In the genomic region with DNA sequence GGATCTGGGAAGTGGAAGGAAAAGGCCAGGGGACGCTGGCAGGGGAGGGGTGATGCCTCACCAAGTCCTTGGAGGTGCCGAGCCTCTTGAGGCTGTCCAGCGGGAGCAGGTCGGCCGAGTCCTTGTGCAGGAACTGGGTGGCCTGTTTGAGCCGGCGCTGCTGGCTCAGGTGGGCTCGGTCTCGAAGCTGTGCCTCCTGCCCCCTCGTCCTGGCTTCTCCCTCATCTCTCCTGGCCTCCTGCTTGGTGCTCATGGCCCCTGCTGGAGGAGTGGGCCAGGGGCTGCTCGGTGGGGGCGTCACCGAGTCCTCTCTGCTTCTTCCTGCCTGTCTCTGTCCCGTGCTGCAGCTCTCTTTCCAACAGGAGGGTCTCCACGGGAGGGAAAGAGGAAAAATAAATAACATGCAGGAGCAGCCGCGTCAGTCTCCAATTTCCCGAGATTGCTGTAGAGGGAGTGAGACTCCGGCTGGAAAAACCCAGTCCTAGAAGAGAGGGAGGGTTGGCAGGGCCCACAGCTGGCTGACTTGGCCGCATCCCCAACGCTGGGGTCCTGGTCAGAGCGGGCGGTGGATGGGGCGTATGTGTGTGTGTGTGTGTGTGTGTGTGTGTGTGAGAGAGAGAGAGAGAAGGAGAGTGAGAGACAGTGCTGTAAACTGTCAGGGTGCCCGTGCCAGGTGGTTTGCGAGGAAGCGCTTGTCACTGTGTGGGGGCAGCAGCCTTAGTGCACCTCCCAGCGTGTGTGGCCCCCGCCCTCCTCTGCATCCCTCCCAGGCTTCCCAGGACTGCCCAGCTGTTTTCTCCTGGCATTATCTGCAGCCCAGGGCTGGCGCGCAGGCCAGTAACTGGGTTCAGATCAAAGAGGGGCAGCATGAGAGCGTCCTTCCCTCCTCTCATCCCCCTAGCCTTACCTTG, we compare ENCODE assay signal across 9 cellular contexts. TPM values are rescaled to one million over a fixed set of nuclear protein-coding genes. Genes with fewer than 3 reads are reported as not detected.
A peak's percentile ranks its signal among the peaks of the same experiment; 100 is the strongest.
DNase-seq lines count a peak whose midpoint lies in the region; ATAC-seq and TF ChIP-seq lines count a peak whose summit lies in the region.
"Had no signal": no experiment of that assay in that cellular context is flagged by ENCODE, and none has a peak within 500 bp of the region (broad histone marks: within the 10 kb centered on the region; RNA-seq: fewer than 3 reads in every experiment).

A gene with protein sequence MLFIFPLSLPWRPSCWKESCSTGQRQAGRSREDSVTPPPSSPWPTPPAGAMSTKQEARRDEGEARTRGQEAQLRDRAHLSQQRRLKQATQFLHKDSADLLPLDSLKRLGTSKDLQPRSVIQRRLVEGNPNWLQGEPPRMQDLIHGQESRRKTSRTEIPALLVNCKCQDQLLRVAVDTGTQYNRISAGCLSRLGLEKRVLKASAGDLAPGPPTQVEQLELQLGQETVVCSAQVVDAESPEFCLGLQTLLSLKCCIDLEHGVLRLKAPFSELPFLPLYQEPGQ (minus strand): TSS at position 455 of the 911 bp plus-strand sequence. CDS start 52 bp downstream, at position 403.

- no peak for TF ChIP-seq CTCF in CD4-positive, alpha-beta T cell (IDR thresholded peaks at IDR 0.05)
- TF ChIP-seq CTCF in fibroblast of villous mesenchyme (IDR thresholded peaks at IDR 0.05; ENCODE audit: insufficient read depth, low read depth, low read length) = peak; percentile 22
- no peak for TF ChIP-seq CTCF in neural progenitor cell (IDR thresholded peaks at IDR 0.05)

- intact Hi-C loops in CD4-positive, alpha-beta T cell (cut with DNase I, micrococcal nuclease) = no loop called here

- H3K27me3 Mint-ChIP-seq in CD4-positive, alpha-beta T cell = no peaks in the 10 kb centered on the region
- H3K27me3 Mint-ChIP-seq in neural progenitor cell (ENCODE audit: insufficient read depth, low read depth) = peaks cover 3% of the 10 kb centered on the region
- H3K27me3 Mint-ChIP-seq in activated CD4-positive, alpha-beta memory T cell treated with anti-CD3 and anti-CD28 coated beads, Interleukin-2, amount 10 ng/mL, durations not matched to agents 7 days and 5 days = no peaks in the 10 kb centered on the region

- no peak within 1 kb of the TSS for H3K4me3 ChIP-seq in fibroblast of villous mesenchyme (ENCODE audit: low read depth, low read length)
- H3K4me3 ChIP-seq in neural progenitor cell = no peak within 1 kb of the TSS

- H3K4me1 Mint-ChIP-seq in CD4-positive, alpha-beta T cell (ENCODE audit: low read depth) = peaks cover 12% of the 10 kb centered on the region
- H3K4me1 Mint-ChIP-seq in neural progenitor cell = peaks cover 25% of the 10 kb centered on the region
- no peaks in the 10 kb centered on the region for H3K4me1 Mint-ChIP-seq in activated CD4-positive, alpha-beta memory T cell treated with anti-CD3 and anti-CD28 coated beads, Interleukin-2, amount 10 ng/mL, durations not matched to agents 7 days and 5 days

- CTCF ChIA-PET in CD4-positive, alpha-beta T cell (lab: Charles Lee) = no interaction called here
- CTCF ChIA-PET in activated CD4-positive, alpha-beta memory T cell treated with anti-CD3 and anti-CD28 coated beads, Interleukin-2, amount 10 ng/mL, durations not matched to agents 7 days and 5 days (lab: Charles Lee) = no interaction called here

- ATAC-seq in CD4-positive, alpha-beta T cell (ENCODE audit: poor library complexity) = no peak

- no peak for DNase-seq in CD4-positive, alpha-beta T cell
- DNase-seq in NCI-H748 treated with DMSO at 0.1 percent for 48 hours (lab: John Stamatoyannopoulos, UW) (peak; percentile 27), fibroblast of villous mesenchyme (ENCODE audit: low read depth) (peak; percentile 76), neural progenitor cell (ENCODE audit: low spot score) (peak; percentile 55), A172 (ENCODE audit: low spot score) (no peak)
- no peak for DNase-seq in activated CD4-positive, alpha-beta memory T cell treated with anti-CD3 and anti-CD28 coated beads, Interleukin-2, amount 10 ng/mL, durations not matched to agents 7 days and 5 days
- DNase-seq in activated CD4-positive, CD25-positive, alpha-beta regulatory T cell (lab: John Stamatoyannopoulos, UW) = no peak
- no peak for DNase-seq in effector CD8-positive, alpha-beta T cell (lab: John Stamatoyannopoulos, UW)

- peaks cover 2% of the 10 kb centered on the region for H3F3A ChIP-seq in neural progenitor cell (ENCODE audit: low read depth)

- H3K4me1 ChIP-seq in neural progenitor cell = peaks cover 17% of the 10 kb centered on the region
- H3K4me1 ChIP-seq: parathyroid adenoma had no signal

- H3K36me3 Mint-ChIP-seq in CD4-positive, alpha-beta T cell (ENCODE audit: low read depth) = peaks cover 52% of the 10 kb centered on the region
- peaks cover 9% of the 10 kb centered on the region for H3K36me3 Mint-ChIP-seq in neural progenitor cell
- peaks cover 5% of the 10 kb centered on the region for H3K36me3 Mint-ChIP-seq in activated CD4-positive, alpha-beta memory T cell treated with anti-CD3 and anti-CD28 coated beads, Interleukin-2, amount 10 ng/mL, durations not matched to agents 7 days and 5 days (ENCODE audit: low read depth)

- H3K9me3 ChIP-seq in CD4-positive, alpha-beta T cell (ENCODE audit: control insufficient read depth, low read length) = no peaks in the 10 kb centered on the region
- no peaks in the 10 kb centered on the region for H3K9me3 ChIP-seq in neural progenitor cell (ENCODE audit: low read depth)

- H3K4me3 Mint-ChIP-seq in CD4-positive, alpha-beta T cell = no peak within 1 kb of the TSS
- H3K4me3 Mint-ChIP-seq in neural progenitor cell = peak within 1 kb of the TSS; percentile 65
- no peak within 1 kb of the TSS for H3K4me3 Mint-ChIP-seq in activated CD4-positive, alpha-beta memory T cell treated with anti-CD3 and anti-CD28 coated beads, Interleukin-2, amount 10 ng/mL, durations not matched to agents 7 days and 5 days

- H3K79me2 ChIP-seq in neural progenitor cell (ENCODE audit: low read depth) = no peaks in the 10 kb centered on the region
- H3K79me2 ChIP-seq: parathyroid adenoma had no signal

- no peak within 1 kb of the TSS for H2AFZ ChIP-seq in neural progenitor cell (replicated peaks)
- H2AFZ ChIP-seq: parathyroid adenoma had no signal

- no peak within 1 kb of the TSS for H3K27ac ChIP-seq in CD4-positive, alpha-beta T cell (ENCODE audit: low read depth, low read length)
- H3K27ac ChIP-seq in neural progenitor cell = no peak within 1 kb of the TSS
- H3K27ac ChIP-seq: parathyroid adenoma had no signal

- H4K20me1 ChIP-seq in neural progenitor cell (ENCODE audit: low read depth) = peaks cover 5% of the 10 kb centered on the region

- H3K36me3 ChIP-seq in neural progenitor cell = no peaks in the 10 kb centered on the region

- H3K9ac ChIP-seq in neural progenitor cell = no peak within 1 kb of the TSS
- H3K9ac ChIP-seq: parathyroid adenoma had no signal

- H3K4me2 ChIP-seq in neural progenitor cell = peak within 1 kb of the TSS; percentile 60

- no peaks in the 10 kb centered on the region for H3K27me3 ChIP-seq in CD4-positive, alpha-beta T cell (ENCODE audit: control insufficient read depth, insufficient read depth, low read length)
- H3K27me3 ChIP-seq in neural progenitor cell = no peaks in the 10 kb centered on the region

- POLR2A ChIA-PET in CD4-positive, alpha-beta T cell (lab: Charles Lee) = interaction anchor here (0.6 kb wide), 1 partner anchor 22 kb away, joined by 4 read pairs; no protein-coding TSS in a partner anchor
- POLR2A ChIA-PET in activated CD4-positive, alpha-beta memory T cell treated with anti-CD3 and anti-CD28 coated beads, Interleukin-2, amount 10 ng/mL, durations not matched to agents 7 days and 5 days (lab: Charles Lee) = no interaction called here

- H3K9me3 Mint-ChIP-seq in CD4-positive, alpha-beta T cell = no peaks in the 10 kb centered on the region
- H3K9me3 Mint-ChIP-seq in neural progenitor cell = no peaks in the 10 kb centered on the region
- H3K9me3 Mint-ChIP-seq in activated CD4-positive, alpha-beta memory T cell treated with anti-CD3 and anti-CD28 coated beads, Interleukin-2, amount 10 ng/mL, durations not matched to agents 7 days and 5 days = no peaks in the 10 kb centered on the region

- peak within 1 kb of the TSS; percentile 5 for H3K27ac Mint-ChIP-seq in CD4-positive, alpha-beta T cell
- H3K27ac Mint-ChIP-seq in neural progenitor cell = peak within 1 kb of the TSS; percentile 89
- H3K27ac Mint-ChIP-seq in activated CD4-positive, alpha-beta memory T cell treated with anti-CD3 and anti-CD28 coated beads, Interleukin-2, amount 10 ng/mL, durations not matched to agents 7 days and 5 days = no peak within 1 kb of the TSS

RNA-seq across cellular contexts. Expression of the gene that starts here (rescaled TPM):
- not detected for total RNA-seq in CD4-positive, alpha-beta T cell
- total RNA-seq in fibroblast of villous mesenchyme = under 0.01 and 0.86 TPM in 2 replicates
- total RNA-seq in neural progenitor cell (ENCODE audit: low replicate concordance) = 0.09 and 0.65 TPM in 2 replicates
- total RNA-seq in activated CD4-positive, alpha-beta memory T cell treated with anti-CD3 and anti-CD28 coated beads, Interleukin-2, amount 10 ng/mL, durations not matched to agents 7 days and 5 days = not detected
- not detected in 2 replicates for total RNA-seq in A172 (2014; rRNA removed; shearing (Covaris generic))

Comparison
In these comparisons a context has a peak if more than half of its experiments do, and no peak if none do; other contexts are left out.
1. Peak in DNase-seq in fibroblast of villous mesenchyme; RNA of the gene not detected or under 1 TPM.
2. Peak in DNase-seq and H3K4me2 ChIP-seq in neural progenitor cell; RNA of the gene not detected or under 1 TPM.